In the genomic region with DNA sequence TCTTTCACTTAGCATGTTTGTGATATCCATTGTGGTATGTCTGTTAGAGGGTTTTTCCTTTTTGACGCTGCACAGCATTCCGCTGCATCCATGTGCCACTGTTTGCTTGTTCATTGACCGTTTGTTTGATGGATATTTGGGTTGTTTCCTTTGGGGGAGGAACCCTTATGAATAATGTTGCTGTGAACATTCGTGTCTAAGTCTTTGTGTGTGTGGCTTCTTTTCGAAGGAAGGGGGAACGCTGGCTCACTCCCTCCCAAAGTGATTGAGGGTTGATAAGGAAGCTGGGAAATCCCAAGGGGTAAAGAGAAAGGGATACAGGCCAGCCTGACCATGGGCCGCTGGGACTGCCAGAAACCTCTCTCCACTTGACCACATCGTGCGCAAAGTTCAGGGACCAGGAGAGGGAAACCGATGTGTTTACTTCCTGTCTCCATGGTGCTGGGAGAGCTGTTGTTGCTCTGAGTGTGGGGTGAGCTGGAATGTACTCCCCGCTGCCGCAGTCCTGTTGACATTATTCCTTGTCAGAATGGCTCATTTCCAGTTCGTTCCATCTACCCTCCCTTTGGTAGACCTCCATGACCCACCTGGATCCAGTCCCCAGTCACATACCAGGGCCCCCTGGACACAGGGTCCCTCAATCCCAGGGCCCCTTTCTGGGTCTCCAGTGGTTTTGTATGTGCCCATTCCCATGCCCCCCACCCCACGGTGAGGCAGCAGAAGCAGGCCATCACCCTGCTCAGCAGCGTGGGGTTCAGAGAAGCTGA, we compare ENCODE assay signal across 1 cellular context.
TF ChIP-seq lines count a peak whose summit lies in the region.

No MANE protein-coding gene starts in this region.

TF ChIP-seq in HepG2, 621 proteins besides CTCF, POLR2A, EP300 and RAD21 (continued from another document and continues in another):
- TF ChIP-seq ZNF766 (CRISPR knock-in tag; IDR thresholded peaks at IDR 0.05; ENCODE audit: borderline replicate concordance) (peak; percentile 100), U2AF2 (IDR thresholded peaks at IDR 0.05; ENCODE audit: low read depth, low read length) (0 out of 2 replicates have a peak, but pooled peaks have one; percentile 21), HOMEZ (CRISPR knock-in tag; IDR thresholded peaks at IDR 0.05; ENCODE audit: low read depth) (peak; percentile 99), ARID3A (IDR thresholded peaks at IDR 0.05; ENCODE audit: low read depth, low read length) (no peak; the same call in 1 of the 2 replicates), ZNF468 (CRISPR knock-in tag; IDR thresholded peaks at IDR 0.05) (no peak), PITX1 (CRISPR knock-in tag; IDR thresholded peaks at IDR 0.05) (peak; percentile 72; the same call in 1 of the 2 replicates), HOXD1 (CRISPR knock-in tag; IDR thresholded peaks at IDR 0.05) (no peak), ZBTB1 (CRISPR knock-in tag; IDR thresholded peaks at IDR 0.05; ENCODE audit: borderline replicate concordance) (peak; percentile 51; the same call in 1 of the 2 replicates), ZNF768 (CRISPR knock-in tag; IDR thresholded peaks at IDR 0.05) (peak; percentile 99), ZNF777 (CRISPR knock-in tag; IDR thresholded peaks at IDR 0.05) (peak; percentile 68), ZNF17 (CRISPR knock-in tag; IDR thresholded peaks at IDR 0.05) (no peak), ZNF143 (CRISPR knock-in tag; IDR thresholded peaks at IDR 0.05) (peak; percentile 75), GATA4 (IDR thresholded peaks at IDR 0.05; ENCODE audit: borderline replicate concordance, low read depth) (no peak), PCBP1 (IDR thresholded peaks at IDR 0.05; ENCODE audit: borderline replicate concordance, low read depth, low read length) (no peak), ZXDC (CRISPR knock-in tag; IDR thresholded peaks at IDR 0.05) (peak; percentile 76; the same call in 1 of the 2 replicates), TCF12 (IDR thresholded peaks at IDR 0.05) (no peak), TCF12 (CRISPR knock-in tag; IDR thresholded peaks at IDR 0.05) (peak; percentile 81), ZNF652 (CRISPR knock-in tag; IDR thresholded peaks at IDR 0.05; ENCODE audit: borderline replicate concordance, low read depth) (0 out of 2 replicates have a peak, but pooled peaks have one; percentile 45), ZNF75D (CRISPR knock-in tag; IDR thresholded peaks at IDR 0.05; ENCODE audit: borderline replicate concordance) (no peak), ZNF3 (CRISPR knock-in tag; IDR thresholded peaks at IDR 0.05) (peak; percentile 74), ZFP91 (CRISPR knock-in tag; IDR thresholded peaks at IDR 0.05; ENCODE audit: borderline replicate concordance) (peak; percentile 92), REPIN1 (CRISPR knock-in tag; IDR thresholded peaks at IDR 0.05; ENCODE audit: borderline replicate concordance, low read depth) (peak; percentile 83; the same call in 1 of the 2 replicates), RFX3 (CRISPR knock-in tag; IDR thresholded peaks at IDR 0.05) (peak; percentile 92), ZNF121 (CRISPR knock-in tag; IDR thresholded peaks at IDR 0.05) (peak; percentile 58; the same call in 1 of the 2 replicates), PAXIP1 (CRISPR knock-in tag; conservative IDR thresholded peaks at IDR 0.05) (peak; percentile 98), RXRB (CRISPR knock-in tag; IDR thresholded peaks at IDR 0.05; ENCODE audit: borderline replicate concordance) (peak; percentile 85; the same call in 1 of the 2 replicates), DMTF1 (CRISPR knock-in tag; IDR thresholded peaks at IDR 0.05) (no peak; the same call in 1 of the 2 replicates), MZF1 (CRISPR knock-in tag; IDR thresholded peaks at IDR 0.05; ENCODE audit: borderline replicate concordance) (no peak), ZBTB42 (CRISPR knock-in tag; IDR thresholded peaks at IDR 0.05) (no peak), SMAD9 (CRISPR knock-in tag; IDR thresholded peaks at IDR 0.05) (no peak), SOX13 (IDR thresholded peaks at IDR 0.05) (peak; percentile 68; the same call in 1 of the 2 replicates), SOX13 (CRISPR knock-in tag; conservative IDR thresholded peaks at IDR 0.05 in 1 of 2, IDR thresholded peaks at IDR 0.05 in 1 of 2) (peak; percentile 67 to 70; a peak in 3 of 4 replicates), ZNF510 (CRISPR knock-in tag; IDR thresholded peaks at IDR 0.05; ENCODE audit: low read depth) (peak; percentile 63), KDM5B (CRISPR knock-in tag; IDR thresholded peaks at IDR 0.05; ENCODE audit: borderline replicate concordance) (peak; percentile 89), ZMAT5 (CRISPR knock-in tag; IDR thresholded peaks at IDR 0.05; ENCODE audit: borderline replicate concordance, low read depth) (no peak), ZNF138 (CRISPR knock-in tag; IDR thresholded peaks at IDR 0.05; ENCODE audit: low read depth) (peak; percentile 61; the same call in 1 of the 2 replicates), NFRKB (IDR thresholded peaks at IDR 0.05) (no peak), ZNF883 (CRISPR knock-in tag; IDR thresholded peaks at IDR 0.05; ENCODE audit: not compliant biosample characterization) (peak; percentile 96)
- TF ChIP-seq, protein P1, sequence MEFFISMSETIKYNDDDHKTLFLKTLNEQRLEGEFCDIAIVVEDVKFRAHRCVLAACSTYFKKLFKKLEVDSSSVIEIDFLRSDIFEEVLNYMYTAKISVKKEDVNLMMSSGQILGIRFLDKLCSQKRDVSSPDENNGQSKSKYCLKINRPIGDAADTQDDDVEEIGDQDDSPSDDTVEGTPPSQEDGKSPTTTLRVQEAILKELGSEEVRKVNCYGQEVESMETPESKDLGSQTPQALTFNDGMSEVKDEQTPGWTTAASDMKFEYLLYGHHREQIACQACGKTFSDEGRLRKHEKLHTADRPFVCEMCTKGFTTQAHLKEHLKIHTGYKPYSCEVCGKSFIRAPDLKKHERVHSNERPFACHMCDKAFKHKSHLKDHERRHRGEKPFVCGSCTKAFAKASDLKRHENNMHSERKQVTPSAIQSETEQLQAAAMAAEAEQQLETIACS (CRISPR knock-in tag; IDR thresholded peaks at IDR 0.05), result no peak
- TF ChIP-seq, protein P2, sequence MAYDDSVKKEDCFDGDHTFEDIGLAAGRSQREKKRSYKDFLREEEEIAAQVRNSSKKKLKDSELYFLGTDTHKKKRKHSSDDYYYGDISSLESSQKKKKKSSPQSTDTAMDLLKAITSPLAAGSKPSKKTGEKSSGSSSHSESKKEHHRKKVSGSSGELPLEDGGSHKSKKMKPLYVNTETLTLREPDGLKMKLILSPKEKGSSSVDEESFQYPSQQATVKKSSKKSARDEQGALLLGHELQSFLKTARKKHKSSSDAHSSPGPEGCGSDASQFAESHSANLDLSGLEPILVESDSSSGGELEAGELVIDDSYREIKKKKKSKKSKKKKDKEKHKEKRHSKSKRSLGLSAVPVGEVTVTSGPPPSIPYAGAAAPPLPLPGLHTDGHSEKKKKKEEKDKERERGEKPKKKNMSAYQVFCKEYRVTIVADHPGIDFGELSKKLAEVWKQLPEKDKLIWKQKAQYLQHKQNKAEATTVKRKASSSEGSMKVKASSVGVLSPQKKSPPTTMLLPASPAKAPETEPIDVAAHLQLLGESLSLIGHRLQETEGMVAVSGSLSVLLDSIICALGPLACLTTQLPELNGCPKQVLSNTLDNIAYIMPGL (CRISPR knock-in tag; IDR thresholded peaks at IDR 0.05; ENCODE audit: borderline replicate concordance in 1 of 2, low read depth in 1 of 2), result peak; percentile 43 to 59; a peak in 1 of 4 replicates
- TF ChIP-seq, protein P3, sequence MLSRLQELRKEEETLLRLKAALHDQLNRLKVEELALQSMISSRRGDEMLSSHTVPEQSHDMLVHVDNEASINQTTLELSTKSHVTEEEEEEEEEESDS (CRISPR knock-in tag; IDR thresholded peaks at IDR 0.05; ENCODE audit: borderline replicate concordance), result 0 out of 2 replicates have a peak, but pooled peaks have one; percentile 21
